In genomic region chr2:219027511-219028055, GRCh38 we compare ENCODE assay signal across 35 cellular contexts. TPM values are rescaled to one million over a fixed set of nuclear protein-coding genes. Genes with fewer than 3 reads are reported as not detected.
"Had no signal": no experiment of that assay in that cellular context is flagged by ENCODE, and none has a peak within 500 bp of the region (broad histone marks: within the 10 kb centered on the region; RNA-seq: fewer than 3 reads in every experiment).

No MANE protein-coding gene starts in this region.

- H3K9me3 ChIP-seq: lower lobe of right lung, neutrophil, ovary, right atrium auricular region, right lobe of liver, stomach, suprapubic skin, tibial nerve, uterus had no signal

- H3K4me3 ChIP-seq: lower lobe of right lung, ovary, right atrium auricular region, right lobe of liver, smooth muscle cell, stomach, suprapubic skin, tibial nerve, uterus had no signal

- H3K36me3 Mint-ChIP-seq: immature natural killer cell; naive thymus-derived CD8-positive, alpha-beta T cell; stimulated activated naive B cell treated with anti-CD40 and anti-IgM and Interleukin-4, amounts not matched to agents 10 μg/mL and 1 μg/mL and 100 μg/mL, for 72 hours; type B pancreatic cell had no signal

- H3K27ac Mint-ChIP-seq: immature natural killer cell; naive thymus-derived CD8-positive, alpha-beta T cell; nephron; progenitor cell of endocrine pancreas; stimulated activated naive B cell treated with anti-CD40 and anti-IgM and Interleukin-4, amounts not matched to agents 10 μg/mL and 1 μg/mL and 100 μg/mL, for 72 hours; type B pancreatic cell had no signal

- H3K27ac ChIP-seq: lower lobe of right lung, neutrophil, ovary, right atrium auricular region, right lobe of liver, stomach, suprapubic skin, uterus had no signal

- H3K4me1 Mint-ChIP-seq: immature natural killer cell, nephron had no signal

- H3K9me3 Mint-ChIP-seq: immature natural killer cell; naive thymus-derived CD8-positive, alpha-beta T cell; nephron; neural crest cell; stimulated activated naive B cell treated with anti-CD40 and anti-IgM and Interleukin-4, amounts not matched to agents 10 μg/mL and 1 μg/mL and 100 μg/mL, for 72 hours; type B pancreatic cell had no signal

- H3K27me3 ChIP-seq: ovary, right lobe of liver, uterus had no signal

- DNase-seq: hypothalamus; immature natural killer cell; left cardiac atrium; left ventricle myocardium superior; lower lobe of right lung; mammary epithelial cell; mesenchymal stem cell; naive thymus-derived CD8-positive, alpha-beta T cell; occipital lobe; ovary; right lobe of liver; stimulated activated CD4-positive, alpha-beta T cell treated with anti-CD3 and anti-CD28 coated beads, Interleukin-12 subunit alpha, Interleukin-12 subunit beta, amount 100 ng/mL, for 4 hours; stimulated activated CD4-positive, alpha-beta T cell treated with anti-CD3 and anti-CD28 coated beads, Interleukin-15, amount 100 ng/mL, for 24 hours; stimulated activated CD4-positive, alpha-beta T cell treated with anti-CD3 and anti-CD28 coated beads, Interleukin-2, amount 100 ng/mL, for 24 hours; stimulated activated CD4-positive, alpha-beta T cell treated with anti-CD3 and anti-CD28 coated beads, Interleukin-4, amount 100 ng/mL, for 1 hour; stimulated activated naive B cell treated with anti-CD40 and anti-IgM and Interleukin-4, amounts not matched to agents 10 μg/mL and 1 μg/mL and 100 μg/mL, for 72 hours; stimulated activated naive CD8-positive, alpha-beta T cell treated with anti-CD3 and anti-CD28 coated beads, Interleukin-15, Interleukin-2, amounts not matched to agents 100 U/mL and 50 U/mL, for 24 hours; stomach; uterus had no signal

- H3K36me3 ChIP-seq: lower lobe of right lung, neutrophil, ovary, right atrium auricular region, right lobe of liver, stomach, suprapubic skin, tibial nerve, uterus had no signal

- H3K4me3 Mint-ChIP-seq: immature natural killer cell; naive thymus-derived CD8-positive, alpha-beta T cell; nephron; neural crest cell; stimulated activated naive B cell treated with anti-CD40 and anti-IgM and Interleukin-4, amounts not matched to agents 10 μg/mL and 1 μg/mL and 100 μg/mL, for 72 hours; type B pancreatic cell had no signal

- H3K4me1 ChIP-seq: lower lobe of right lung, right atrium auricular region, right lobe of liver, stomach, suprapubic skin, uterus had no signal

RNA-seq across cellular contexts. Expression of gene CFAP65, which starts 13.7 kb away (rescaled TPM):
- total RNA-seq: kidney epithelial cell; left cardiac atrium; left ventricle myocardium superior; naive thymus-derived CD8-positive, alpha-beta T cell; right atrium auricular region; right lobe of liver; skeletal muscle tissue; smooth muscle cell; suprapubic skin; tibial nerve; ureter had no signal
- polyA plus RNA-seq: immature natural killer cell, smooth muscle cell had no signal

RNA-seq across cellular contexts. Expression of gene IHH, which starts 33.1 kb away (rescaled TPM):
- total RNA-seq: kidney epithelial cell; left cardiac atrium; left ventricle myocardium superior; naive thymus-derived CD8-positive, alpha-beta T cell; right atrium auricular region; skeletal muscle tissue; ureter had no signal
- polyA plus RNA-seq: immature natural killer cell; naive thymus-derived CD8-positive, alpha-beta T cell; smooth muscle cell had no signal

RNA-seq across cellular contexts. Expression of gene CRYBA2, which starts 34.4 kb away (rescaled TPM):
- total RNA-seq: kidney epithelial cell; left cardiac atrium; left lobe of liver; left ventricle myocardium superior; lower lobe of right lung; mammary epithelial cell; mucosa of gallbladder; naive thymus-derived CD8-positive, alpha-beta T cell; neural crest cell; occipital lobe; ovary; pulmonary artery endothelial cell; renal cortical epithelial cell; right atrium auricular region; right lobe of liver; skeletal muscle tissue; smooth muscle cell; suprapubic skin; tibial nerve; ureter; uterus had no signal
- polyA plus RNA-seq: immature natural killer cell; naive thymus-derived CD8-positive, alpha-beta T cell; ovary; smooth muscle cell had no signal

RNA-seq across cellular contexts. Expression of gene FEV, which starts 42.6 kb away (rescaled TPM):
- total RNA-seq: kidney epithelial cell; left cardiac atrium; left lobe of liver; left ventricle myocardium superior; lower lobe of right lung; mammary epithelial cell; mucosa of gallbladder; naive thymus-derived CD8-positive, alpha-beta T cell; neural crest cell; occipital lobe; pulmonary artery endothelial cell; renal cortical epithelial cell; right atrium auricular region; right lobe of liver; skeletal muscle tissue; smooth muscle cell; suprapubic skin; tibial nerve; ureter; uterus had no signal
- polyA plus RNA-seq: immature natural killer cell; mammary epithelial cell; naive thymus-derived CD8-positive, alpha-beta T cell; ovary; smooth muscle cell had no signal
